In the genomic region with DNA sequence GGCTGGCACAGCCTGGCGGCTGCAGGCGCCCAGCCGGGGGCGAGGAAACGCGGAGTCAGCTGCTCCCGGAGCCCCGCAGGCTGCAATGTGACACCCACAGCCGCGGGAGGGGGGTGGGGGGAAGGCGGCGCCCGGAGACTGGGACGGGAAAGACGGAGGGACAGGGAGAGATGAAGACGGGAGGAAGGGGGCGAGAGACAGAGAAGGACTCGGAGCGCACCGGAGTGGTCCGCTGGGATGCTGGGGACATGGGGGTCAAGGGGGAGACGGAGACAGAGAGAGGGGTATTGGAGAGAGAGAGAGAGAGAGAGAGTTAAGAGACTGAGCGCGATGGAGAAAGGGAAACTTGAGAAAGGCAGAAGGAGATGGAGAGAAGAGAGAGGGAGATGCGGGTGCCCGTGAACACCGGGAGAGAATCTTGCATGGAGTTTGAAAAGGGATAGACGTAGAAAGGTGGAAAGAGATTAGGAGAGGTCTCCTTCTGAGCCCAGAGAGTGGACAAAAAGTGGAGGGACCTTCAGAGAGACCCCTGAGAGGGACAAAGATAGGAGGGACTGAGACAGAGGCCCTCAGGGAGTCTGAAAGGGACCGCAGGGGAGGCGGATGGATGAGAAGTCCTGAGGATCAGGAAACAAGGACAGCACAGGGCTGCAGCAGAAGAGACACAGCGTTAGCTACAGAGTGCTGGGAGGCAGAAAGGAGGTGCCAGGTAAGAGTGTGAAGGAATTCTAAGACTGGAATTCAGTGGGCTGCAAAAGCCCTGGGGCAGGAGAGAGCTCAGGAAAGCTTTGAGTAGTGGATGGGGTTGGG, we compare ENCODE assay signal across 1 cellular context.
TF ChIP-seq lines count a peak whose summit lies in the region.

No MANE protein-coding gene starts in this region.

TF ChIP-seq in HEK293, 187 proteins besides CTCF, POLR2A, EP300 and RAD21 (continued from another document):
- TF ChIP-seq BCL6B (tag by site-specific recombination; IDR thresholded peaks at IDR 0.05) (no peak), KLF16 (tag by site-specific recombination; IDR thresholded peaks at IDR 0.05) (peak; percentile 89), WT1 (tag by site-specific recombination; IDR thresholded peaks at IDR 0.05) (peak; percentile 72), ZNF548 (tag by site-specific recombination; IDR thresholded peaks at IDR 0.05) (peak; percentile 70; the same call in 1 of the 2 replicates)
TF ChIP-seq in HEK293: peak in this region for 86.
